ENCODE assay signal across 19 cellular contexts in genomic region chr5:21806271-21806670, GRCh38.
"Had no signal": no experiment of that assay in that cellular context is flagged by ENCODE, and none has a peak within 500 bp of the region (broad histone marks: within the 10 kb centered on the region; RNA-seq: fewer than 3 reads in every experiment).

No MANE protein-coding gene starts in this region.

- H3K27ac ChIP-seq: gastroesophageal sphincter, heart left ventricle, lower lobe of right lung, ovary, psoas muscle, skin epidermis, spleen, transverse colon, upper lobe of right lung, uterus had no signal

- DNase-seq: cortex of kidney; heart left ventricle; hippocampal formation; left ventricle myocardium superior; lower lobe of right lung; natural killer cell; occipital lobe; ovary; posterior cingulate gyrus; psoas muscle; right cardiac atrium; spleen; stimulated activated naive B cell treated with anti-CD40 and anti-IgM and Interleukin-4, amounts not matched to agents 10 μg/mL and 1 μg/mL and 100 μg/mL, for 72 hours; transverse colon; upper lobe of right lung; uterus had no signal

- FAIRE-seq: islet of Langerhans had no signal

- H3K4me1 ChIP-seq: gastroesophageal sphincter, heart left ventricle, lower lobe of right lung, psoas muscle, spleen, transverse colon, upper lobe of right lung, uterus had no signal

- H3K9me3 ChIP-seq: gastroesophageal sphincter, heart left ventricle, lower lobe of right lung, ovary, psoas muscle, spleen, transverse colon, upper lobe of right lung, uterus had no signal

- H3K36me3 ChIP-seq: gastroesophageal sphincter, heart left ventricle, lower lobe of right lung, ovary, spleen, transverse colon, upper lobe of right lung, uterus had no signal

- H3K27me3 ChIP-seq: gastroesophageal sphincter, heart left ventricle, ovary, spleen, transverse colon, upper lobe of right lung, uterus had no signal

- ATAC-seq: gastroesophageal sphincter, heart left ventricle, left ventricle myocardium superior, psoas muscle, right cardiac atrium had no signal

- H3K4me3 ChIP-seq: gastroesophageal sphincter, heart left ventricle, lower lobe of right lung, ovary, psoas muscle, skin epidermis, spleen, transverse colon, upper lobe of right lung, uterus had no signal
